ENCODE assay signal across 8 cellular contexts in genomic region chr6:32944265-32944664, GRCh38. TPM values are rescaled to one million over a fixed set of nuclear protein-coding genes. Genes with fewer than 3 reads are reported as not detected.
DNase-seq lines count a peak whose midpoint lies in the region; ATAC-seq and TF ChIP-seq lines count a peak whose summit lies in the region.

No MANE protein-coding gene starts in this region.

- intact Hi-C loops in CD14-positive monocyte (cut with micrococcal nuclease) (no loop called here), breast epithelium (cut with DNase I; ENCODE audit: low total_unique reads) (no loop called here)

- H3K9me3 Mint-ChIP-seq in CD14-positive monocyte, result peaks cover 0 to 1% (median 0%) of the 10 kb centered on the region in 7 donors

- TF ChIP-seq CTCF in CD14-positive monocyte (IDR thresholded peaks at IDR 0.05) (no peak), breast epithelium (IDR thresholded peaks at IDR 0.05) (no peak)

- no peaks in the 10 kb centered on the region for H3K27me3 ChIP-seq in breast epithelium

- peak; percentile 78 for DNase-seq in CD14-positive monocyte (ENCODE audit: low spot score)
- DNase-seq in activated CD8-positive, alpha-beta memory T cell treated with anti-CD3 and anti-CD28 coated beads, Interleukin-2, amount 50 U/mL, for 48 hours, result peak; percentile 69
- DNase-seq in pons (ENCODE audit: low spot score), result peak; percentile 83
- DNase-seq in epidermal melanocyte (ENCODE audit: insufficient read length, low spot score), result no peak
- DNase-seq in ureter (ENCODE audit: low spot score), result no peak
- DNase-seq in breast epithelium (ENCODE audit: low spot score in 2 of 2), result no peak

- no peak for TF ChIP-seq POLR2A in breast epithelium (IDR thresholded peaks at IDR 0.05)

- no peak overlapping the region for H3K27ac ChIP-seq in breast epithelium

- no peaks in the 10 kb centered on the region for H3K4me1 ChIP-seq in breast epithelium

- peak overlapping the region; percentile 86 to 97 for H3K4me3 Mint-ChIP-seq in CD14-positive monocyte

- H3K27me3 Mint-ChIP-seq in CD14-positive monocyte (ENCODE audit: low read depth in 3 of 3), result peaks cover 0 to 2% (median 2%) of the 10 kb centered on the region in 3 donors

- H3K4me3 ChIP-seq in breast epithelium, result peak overlapping the region in 1 of 3 donors; percentile 5

- H3K36me3 Mint-ChIP-seq in CD14-positive monocyte, result peaks cover 19 to 20% of the 10 kb centered on the region in 2 donors

- H3K9me3 ChIP-seq in breast epithelium, result no peaks in the 10 kb centered on the region

- H3K27ac Mint-ChIP-seq in CD14-positive monocyte, result peak overlapping the region; percentile 98 to 100 (median 99)

- peaks cover 86% of the 10 kb centered on the region for H3K4me1 Mint-ChIP-seq in CD14-positive monocyte

- ATAC-seq in GM19395 (IDR thresholded peaks at IDR 0.05; ENCODE audit: unreplicated experiment) (peak; percentile 45), HG03558 (IDR thresholded peaks at IDR 0.05; ENCODE audit: extremely low read depth, unreplicated experiment) (peak; percentile 29)

- H3K36me3 ChIP-seq in breast epithelium, result no peaks in the 10 kb centered on the region

RNA-seq across cellular contexts. Expression of gene HLA-DMB, which starts 3.4 kb away (rescaled TPM):
- 100 to 1,000 TPM; 726 to 924 TPM for polyA plus RNA-seq in CD14-positive monocyte
- total RNA-seq in ureter (31.0 TPM), breast epithelium (10 to 100 TPM; 16.4 to 52.0 (median 34.6) TPM)

RNA-seq across cellular contexts. Expression of gene HLA-DMA, which starts 8.6 kb away (rescaled TPM):
- polyA plus RNA-seq in CD14-positive monocyte, result 100 to 1,000 TPM; 434 to 526 TPM
- 65.3 TPM for total RNA-seq in ureter
- 10 to 100 TPM; 28.5 to 41.9 (median 30.9) TPM for total RNA-seq in breast epithelium

RNA-seq across cellular contexts. Expression of gene BRD2, which starts 24.1 kb away (rescaled TPM):
- 10 to 100 TPM in 1 of 2 donors, 1 to 10 TPM in 1; 9.6 to 21.7 TPM for polyA plus RNA-seq in CD14-positive monocyte
- 205 TPM for total RNA-seq in ureter
- total RNA-seq in breast epithelium, result 100 to 1,000 TPM; 111 to 159 (median 122) TPM

Comparison
In these comparisons a context has a peak if more than half of its experiments do, and no peak if none do; other contexts are left out.
1. DNase-seq: peak in CD14-positive monocyte (single experiment), activated CD8-positive, alpha-beta memory T cell treated with anti-CD3 and anti-CD28 coated beads, Interleukin-2, amount 50 U/mL, for 48 hours (single experiment) and pons (single experiment); none in epidermal melanocyte (single experiment), ureter (single experiment) and breast epithelium (0 of 2).